9 cellular contexts compared by ENCODE assay signal in the genomic region with DNA sequence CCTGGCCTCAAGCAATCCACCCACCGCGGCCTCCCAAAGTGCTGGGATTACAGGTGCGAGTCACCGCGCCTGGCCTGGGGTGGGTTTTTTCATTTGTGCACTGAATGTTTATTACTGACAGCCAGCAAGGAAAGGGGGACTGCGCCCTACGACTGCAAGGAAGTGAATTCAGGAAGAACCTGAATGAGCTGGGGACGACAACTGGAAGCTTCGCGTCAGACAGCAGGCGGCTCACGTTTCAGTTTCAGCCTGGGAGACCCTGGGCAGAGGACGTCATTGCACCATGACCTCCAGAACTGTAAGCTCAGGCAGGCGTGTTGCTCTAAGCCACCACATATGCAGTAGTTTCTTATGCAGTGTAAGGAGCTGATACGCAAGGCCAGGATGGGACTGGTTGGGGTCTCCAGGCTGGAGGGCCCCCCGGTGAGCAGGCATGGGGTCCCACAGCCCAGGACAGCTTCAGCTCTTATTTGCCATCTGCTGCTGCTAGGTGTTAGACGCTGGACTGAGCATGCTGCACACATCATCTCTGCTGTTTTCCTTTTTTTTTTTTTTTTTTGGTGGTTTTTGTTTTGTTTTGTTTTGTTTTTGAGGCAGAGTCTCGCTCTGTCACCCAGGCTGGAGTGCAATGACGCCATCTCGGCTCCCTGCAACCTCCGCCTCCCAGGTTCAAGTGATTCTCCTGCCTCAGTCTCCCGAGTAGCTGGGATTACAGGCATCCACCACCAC.
DNase-seq lines count a peak whose midpoint lies in the region; ATAC-seq and TF ChIP-seq lines count a peak whose summit lies in the region.
"Had no signal": no experiment of that assay in that cellular context is flagged by ENCODE, and none has a peak within 500 bp of the region (broad histone marks: within the 10 kb centered on the region; RNA-seq: fewer than 3 reads in every experiment).

No MANE protein-coding gene starts in this region.

- H3K4me3 ChIP-seq in Peyer's patch (peak overlapping the region in 1 of 4 donors; percentile 33), fibroblast of mammary gland (ENCODE audit: control insufficient read depth, low read depth, low read length) (no peak overlapping the region), prostate gland (no peak overlapping the region)

- DNase-seq in Caki2 (ENCODE audit: low read depth): peak; percentile 50
- peak in 2 of 3 donors; percentile 39 to 46 for DNase-seq in Peyer's patch
- DNase-seq in fibroblast of mammary gland (ENCODE audit: low read depth): peak; percentile 26
- no peak for DNase-seq in prostate gland (ENCODE audit: low spot score)
- DNase-seq in D341Med (ENCODE audit: low spot score): no peak
- DNase-seq in effector CD8-positive, alpha-beta T cell (lab: John Stamatoyannopoulos, UW): no peak
- DNase-seq in stimulated activated CD4-positive, alpha-beta T cell treated with anti-CD3 and anti-CD28 coated beads, Interleukin-2, amount 100 ng/mL, for 48 hours: no peak
- DNase-seq: erythroblast had no signal

- TF ChIP-seq CTCF in Peyer's patch (IDR thresholded peaks at IDR 0.05): no peak
- no peak for TF ChIP-seq CTCF in fibroblast of mammary gland (conservative IDR thresholded peaks at IDR 0.05; ENCODE audit: control insufficient read depth, insufficient read depth, low read depth, low read length)
- no peak for TF ChIP-seq CTCF in prostate gland (IDR thresholded peaks at IDR 0.05)

- intact Hi-C loops in prostate gland (cut with DNase I): loop anchor here (2.0 to 5.0 kb wide), 3 partner anchors 36 to 66 kb away; a partner anchor contains a TSS

- 79% methylated on average over 22 of the region's 22 CpGs for WGBS in prostate gland

- H3K4me1 ChIP-seq in Peyer's patch (peaks cover 0 to 62% (median 14%) of the 10 kb centered on the region in 4 donors), prostate gland (replicated peaks) (peaks cover 44% of the 10 kb centered on the region)

- H3K27me3 ChIP-seq in Peyer's patch: no peaks in the 10 kb centered on the region
- no peaks in the 10 kb centered on the region for H3K27me3 ChIP-seq in prostate gland (replicated peaks; ENCODE audit: insufficient read depth)

- in situ Hi-C loops in Caki2 (cut with HindIII; ENCODE audit: low pct_unique_long_range_greater_than_20kb, low sequenced_read_pairs): no loop called here

- H3K27ac ChIP-seq in Peyer's patch (peak overlapping the region; percentile 73 to 92 (median 76)), prostate gland (peak overlapping the region; percentile 88 to 92)

- no peak for ATAC-seq in HG02973 (IDR thresholded peaks at IDR 0.05; ENCODE audit: unreplicated experiment)

- TF ChIP-seq POLR2A in Peyer's patch (IDR thresholded peaks at IDR 0.05): no peak
- no peak for TF ChIP-seq POLR2A in prostate gland (IDR thresholded peaks at IDR 0.05)

- H3K36me3 ChIP-seq in Peyer's patch (no peaks in the 10 kb centered on the region), prostate gland (no peaks in the 10 kb centered on the region)

- H3K9me3 ChIP-seq in Peyer's patch (no peaks in the 10 kb centered on the region), prostate gland (no peaks in the 10 kb centered on the region)

Comparison
In these comparisons a context has a peak if more than half of its experiments do, and no peak if none do; other contexts are left out.
1. DNase-seq: peak in Caki2 (single experiment), Peyer's patch (2 of 3) and fibroblast of mammary gland (single experiment); none in prostate gland (single experiment), D341Med (single experiment), effector CD8-positive, alpha-beta T cell (single experiment) and stimulated activated CD4-positive, alpha-beta T cell treated with anti-CD3 and anti-CD28 coated beads, Interleukin-2, amount 100 ng/mL, for 48 hours (0 of 2).